In genomic region chr13:33185853-33186252, GRCh38 we compare ENCODE assay signal across 14 cellular contexts.
A peak's percentile ranks its signal among the peaks of the same experiment; 100 is the strongest.
DNase-seq lines count a peak whose midpoint lies in the region; ATAC-seq and TF ChIP-seq lines count a peak whose summit lies in the region.
"Had no signal": no experiment of that assay in that cellular context is flagged by ENCODE, and none has a peak within 500 bp of the region (broad histone marks: within the 10 kb centered on the region; RNA-seq: fewer than 3 reads in every experiment).

No MANE protein-coding gene starts in this region.

- peak overlapping the region; percentile 39 for H3K27ac ChIP-seq in hepatocyte
- H3K27ac ChIP-seq in prostate gland = no peak overlapping the region
- H3K27ac ChIP-seq: left lung had no signal

- WGBS in hepatocyte (ENCODE audit: low lambda C conversion rate, missing lambda C conversion rate) = 77% methylated on average over 6 of the region's 6 CpGs
- 71% methylated on average over 6 of the region's 6 CpGs for WGBS in prostate gland

- TF ChIP-seq CTCF in astrocyte of the spinal cord (IDR thresholded peaks at IDR 0.05; ENCODE audit: low read depth, low read length) (no peak), hepatocyte (IDR thresholded peaks at IDR 0.05; ENCODE audit: poor library complexity) (no peak), prostate gland (IDR thresholded peaks at IDR 0.05) (no peak)

- TF ChIP-seq POLR2A in prostate gland (IDR thresholded peaks at IDR 0.05) = no peak

- no peaks in the 10 kb centered on the region for H4K20me1 ChIP-seq in hepatocyte (ENCODE audit: insufficient read depth, poor library complexity, severe bottlenecking)

- no peaks in the 10 kb centered on the region for H3K9me3 ChIP-seq in hepatocyte (ENCODE audit: low read depth)
- no peaks in the 10 kb centered on the region for H3K9me3 ChIP-seq in prostate gland
- H3K9me3 ChIP-seq: left lung had no signal

- in situ Hi-C loops in astrocyte of the spinal cord (cut with HindIII; ENCODE audit: low sequenced_read_pairs) = no loop called here

- H3K4me1 ChIP-seq in hepatocyte (ENCODE audit: insufficient read depth) = peaks cover 20% of the 10 kb centered on the region
- no peaks in the 10 kb centered on the region for H3K4me1 ChIP-seq in prostate gland (replicated peaks)

- H3K4me3 ChIP-seq in astrocyte of the spinal cord (ENCODE audit: low read depth, low read length) (no peak overlapping the region), hepatocyte (no peak overlapping the region), prostate gland (no peak overlapping the region)
- H3K4me3 ChIP-seq: left lung had no signal

- H3K36me3 ChIP-seq in hepatocyte (replicated peaks; ENCODE audit: insufficient read depth, low read depth) (no peaks in the 10 kb centered on the region), prostate gland (no peaks in the 10 kb centered on the region)
- H3K36me3 ChIP-seq: left lung had no signal

- H3K4me2 ChIP-seq in hepatocyte = peak overlapping the region; percentile 32

- H2AFZ ChIP-seq in hepatocyte = no peak overlapping the region

- H3K9me2 ChIP-seq in hepatocyte (replicated peaks; ENCODE audit: insufficient read depth) = no peaks in the 10 kb centered on the region

- H3K27me3 ChIP-seq in hepatocyte (no peaks in the 10 kb centered on the region), prostate gland (replicated peaks; ENCODE audit: insufficient read depth) (no peaks in the 10 kb centered on the region)
- H3K27me3 ChIP-seq: left lung had no signal

- ATAC-seq in left lobe of liver = no peak
- ATAC-seq: activated T-helper 17 cell treated with anti-CD3 and anti-CD28 coated beads, Interleukin-2, amount 50 U/mL, for 72 hours; left lung had no signal

- peaks cover 29% of the 10 kb centered on the region for H3K79me2 ChIP-seq in hepatocyte

- DNase-seq in EH (ENCODE audit: low read depth) (peak; percentile 54), astrocyte of the spinal cord (ENCODE audit: low read depth, low spot score) (peak; percentile 48), hepatocyte (ENCODE audit: low spot score) (no peak), renal cortical epithelial cell (ENCODE audit: low read depth) (peak; percentile 45), left lobe of liver (ENCODE audit: low spot score) (no peak), germinal center (ENCODE audit: low spot score) (no peak), D341Med (ENCODE audit: low spot score) (no peak), prostate gland (ENCODE audit: low spot score) (no peak)
- DNase-seq: activated CD4-positive, alpha-beta T cell treated with anti-CD3 and anti-CD28 coated beads, Interleukin-2, amount 50 U/mL, for 1 hour; effector CD4-positive, alpha-beta T cell; left lung; NCI-H2081 treated with DMSO at 0.1 percent for 48 hours; NCI-H748 treated with DMSO at 0.1 percent for 48 hours had no signal

- intact Hi-C loops in prostate gland (cut with DNase I) = no loop called here

Comparison
In these comparisons a context has a peak if more than half of its experiments do, and no peak if none do; other contexts are left out.
1. DNase-seq: peak in EH (single experiment), astrocyte of the spinal cord (single experiment) and renal cortical epithelial cell (single experiment); none in hepatocyte (single experiment), left lobe of liver (single experiment), germinal center (single experiment), D341Med (single experiment) and prostate gland (single experiment).